In genomic region chr5:138064526-138064925, GRCh38 we compare ENCODE assay signal across 23 cellular contexts. TPM values are rescaled to one million over a fixed set of nuclear protein-coding genes. Genes with fewer than 3 reads are reported as not detected.
"Had no signal": no experiment of that assay in that cellular context is flagged by ENCODE, and none has a peak within 500 bp of the region (broad histone marks: within the 10 kb centered on the region; RNA-seq: fewer than 3 reads in every experiment).

No MANE protein-coding gene starts in this region.

- FAIRE-seq: pancreas, small intestine had no signal

- H3K27me3 Mint-ChIP-seq: activated CD8-positive, alpha-beta T cell treated with anti-CD3 and anti-CD28 coated beads for 36 hours; activated naive CD8-positive, alpha-beta T cell had no signal

- H3K4me3 ChIP-seq: dorsolateral prefrontal cortex, lower lobe of right lung, pancreas, stomach, thoracic aorta had no signal

- H3K27ac ChIP-seq: foreskin keratinocyte, lower lobe of right lung, pancreas, stomach, thoracic aorta had no signal

- H3K9me3 Mint-ChIP-seq: activated CD8-positive, alpha-beta T cell treated with anti-CD3 and anti-CD28 coated beads for 36 hours; activated T-cell treated with anti-CD3 and anti-CD28 coated beads, Interleukin-2, amount 50 U/mL, for 72 hours; immature natural killer cell; neural crest cell; T-helper 1 cell treated with Interleukin-12 subunit alpha and Interleukin-12 subunit beta and Interleukin-4 antibody, amounts not matched to agents 30 μg/mL and 1 μg/mL, for 36 hours had no signal

- H3K4me3 Mint-ChIP-seq: activated CD8-positive, alpha-beta T cell treated with anti-CD3 and anti-CD28 coated beads for 36 hours; activated naive CD8-positive, alpha-beta T cell; activated T-cell treated with anti-CD3 and anti-CD28 coated beads, Interleukin-2, amount 50 U/mL, for 72 hours; immature natural killer cell; neural crest cell; T-helper 1 cell treated with Interleukin-12 subunit alpha and Interleukin-12 subunit beta and Interleukin-4 antibody, amounts not matched to agents 30 μg/mL and 1 μg/mL, for 36 hours; WTC11 had no signal

- H3K9me3 ChIP-seq: lower lobe of right lung, pancreas, stomach, thoracic aorta had no signal

- DNase-seq: activated CD4-positive, alpha-beta T cell treated with anti-CD3 and anti-CD28 coated beads for 4 hours; activated CD8-positive, alpha-beta memory T cell treated with anti-CD3 and anti-CD28 coated beads, Interleukin-2, amount 50 U/mL, for 4 hours; activated gamma-delta T cell; cerebellar nuclear complex; foreskin keratinocyte; immature natural killer cell; lower lobe of right lung; midbrain; pancreas; SIG-M5; small intestine; stomach had no signal

- H3K27ac Mint-ChIP-seq: activated CD8-positive, alpha-beta T cell treated with anti-CD3 and anti-CD28 coated beads for 36 hours; activated naive CD8-positive, alpha-beta T cell; activated T-cell treated with anti-CD3 and anti-CD28 coated beads, Interleukin-2, amount 50 U/mL, for 72 hours; T-helper 1 cell treated with Interleukin-12 subunit alpha and Interleukin-12 subunit beta and Interleukin-4 antibody, amounts not matched to agents 30 μg/mL and 1 μg/mL, for 36 hours; WTC11 had no signal

- H3K36me3 Mint-ChIP-seq: activated naive CD8-positive, alpha-beta T cell; immature natural killer cell had no signal

- H3K4me1 ChIP-seq: foreskin keratinocyte, lower lobe of right lung, pancreas had no signal

- H3K36me3 ChIP-seq: lower lobe of right lung, pancreas, stomach, thoracic aorta had no signal

- H3K27me3 ChIP-seq: dorsolateral prefrontal cortex, foreskin keratinocyte, pancreas, stomach had no signal

RNA-seq across cellular contexts. Expression of gene WNT8A, which starts 19.3 kb away (rescaled TPM):
- total RNA-seq: activated CD8-positive, alpha-beta T cell treated with anti-CD3 and anti-CD28 coated beads for 36 hours; activated T-cell treated with anti-CD3 and anti-CD28 coated beads, Interleukin-2, amount 50 U/mL, for 72 hours; foreskin keratinocyte; lower lobe of right lung; myocyte; neural crest cell; pancreas; renal cortical epithelial cell; stomach; thoracic aorta; ureter; WTC11 had no signal
- polyA plus RNA-seq: foreskin keratinocyte, immature natural killer cell, pancreas, small intestine, stomach had no signal
